In genomic region chr9:129489838-129490582, GRCh38 we compare ENCODE assay signal across 8 cellular contexts.
DNase-seq lines count a peak whose midpoint lies in the region; ATAC-seq and TF ChIP-seq lines count a peak whose summit lies in the region.

No MANE protein-coding gene starts in this region.

- DNase-seq in HFF-Myc (ENCODE audit: extremely low read depth, low read depth) (no peak), esophagus muscularis mucosa (ENCODE audit: extremely low spot score) (no peak), osteocyte (ENCODE audit: extremely low spot score, unreplicated experiment) (no peak), DMS114 treated with DMSO at 0.1 percent for 48 hours (lab: John Stamatoyannopoulos, UW; ENCODE audit: unreplicated experiment) (no peak), NCI-H187 treated with DMSO at 0.1 percent for 48 hours (lab: John Stamatoyannopoulos, UW) (no peak)
- DNase-seq in activated CD8-positive, alpha-beta memory T cell treated with anti-CD3 and anti-CD28 coated beads, Interleukin-2, amount 50 U/mL, for 1 hour (ENCODE audit: extremely low read depth): peak; percentile 62

- no peak for TF ChIP-seq EP300 in esophagus muscularis mucosa (IDR thresholded peaks at IDR 0.05)

- H3K4me3 ChIP-seq in HFF-Myc (replicated peaks; ENCODE audit: low read depth, low read length): peak overlapping the region; percentile 38
- H3K4me3 ChIP-seq in esophagus muscularis mucosa: peak overlapping the region; percentile 59 to 62 (median 62)

- 24% methylated on average over 14 of the region's 15 CpGs for WGBS in esophagus muscularis mucosa

- no peak for TF ChIP-seq POLR2A in esophagus muscularis mucosa (IDR thresholded peaks at IDR 0.05; ENCODE audit: low read depth)

- ATAC-seq in HG02884 (IDR thresholded peaks at IDR 0.05; ENCODE audit: unreplicated experiment) (no peak), GM21515 (IDR thresholded peaks at IDR 0.05; ENCODE audit: unreplicated experiment) (no peak)

- H3K27ac Mint-ChIP-seq in osteocyte (ENCODE audit: unreplicated experiment): peak overlapping the region; percentile 98

- peaks cover 78 to 100% (median 97%) of the 10 kb centered on the region in 4 donors for H3K4me1 ChIP-seq in esophagus muscularis mucosa

- peaks cover 0 to 20% (median 10%) of the 10 kb centered on the region in 4 donors for H3K36me3 ChIP-seq in esophagus muscularis mucosa

- H3K4me3 Mint-ChIP-seq in osteocyte (ENCODE audit: unreplicated experiment): peak overlapping the region; percentile 64

- peak overlapping the region; percentile 97 to 100 (median 98) for H3K27ac ChIP-seq in esophagus muscularis mucosa (replicated peaks in 1 of 4)

- H3K4me1 Mint-ChIP-seq in osteocyte (ENCODE audit: unreplicated experiment): peaks cover 79% of the 10 kb centered on the region

- H3K27me3 Mint-ChIP-seq in osteocyte (ENCODE audit: unreplicated experiment): no peaks in the 10 kb centered on the region

- H3K36me3 Mint-ChIP-seq in osteocyte (ENCODE audit: unreplicated experiment): no peaks in the 10 kb centered on the region

- H3K9me3 ChIP-seq in esophagus muscularis mucosa: no peaks in the 10 kb centered on the region

- no peaks in the 10 kb centered on the region for H3K9me3 Mint-ChIP-seq in osteocyte (ENCODE audit: unreplicated experiment)

- no peak for TF ChIP-seq CTCF in HFF-Myc (IDR thresholded peaks at IDR 0.05; ENCODE audit: low read depth, low read length, missing control alignments)
- TF ChIP-seq CTCF in esophagus muscularis mucosa (IDR thresholded peaks at IDR 0.05): no peak
- TF ChIP-seq CTCF in osteocyte (IDR thresholded peaks at IDR 0.05): no peak

- intact Hi-C loops in esophagus muscularis mucosa (cut with DNase I): loop anchor here (2.0 kb wide), 1 partner anchor 315 kb away; no protein-coding TSS in a partner anchor

- no peaks in the 10 kb centered on the region for H3K27me3 ChIP-seq in esophagus muscularis mucosa
